ENCODE assay signal across 28 cellular contexts in the genomic region with DNA sequence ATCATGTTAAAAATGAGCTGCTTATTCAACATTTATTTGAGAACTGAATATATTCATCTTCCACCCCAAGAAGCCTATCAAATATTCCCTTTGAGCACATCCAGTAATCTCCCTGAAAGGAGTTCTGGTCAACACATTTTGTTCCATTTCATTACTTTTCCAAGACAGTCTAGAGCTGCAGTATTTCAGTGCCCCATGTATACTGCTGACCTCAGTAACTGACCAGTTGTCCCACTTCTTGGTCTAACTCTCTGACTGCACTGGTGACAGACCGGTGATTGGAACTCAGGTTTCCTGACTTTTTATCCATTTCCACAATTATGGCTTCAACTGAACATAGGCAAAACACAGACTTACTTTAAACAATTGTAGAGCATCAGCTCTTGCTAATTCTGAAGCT.
"Had no signal": no experiment of that assay in that cellular context is flagged by ENCODE, and none has a peak within 500 bp of the region (broad histone marks: within the 10 kb centered on the region; RNA-seq: fewer than 3 reads in every experiment).

No MANE protein-coding gene starts in this region.

- DNase-seq: naive thymus-derived CD8-positive, alpha-beta T cell; nephron progenitor cell; nucleus accumbens; pancreas; psoas muscle; right cardiac atrium; right lobe of liver; sigmoid colon; small intestine; spleen; stimulated activated CD4-positive, alpha-beta T cell treated with anti-CD3 and anti-CD28 coated beads, Interleukin-12 subunit alpha, Interleukin-12 subunit beta, amount 100 ng/mL, for 4 hours; stimulated activated CD4-positive, alpha-beta T cell treated with anti-CD3 and anti-CD28 coated beads, Interleukin-1b, Interleukin-23, amount 100 ng/mL, for 48 hours; stimulated activated CD4-positive, alpha-beta T cell treated with anti-CD3 and anti-CD28 coated beads, Interleukin-4, amount 100 ng/mL, for 1 hour; stimulated activated CD4-positive, alpha-beta T cell treated with anti-CD3 and anti-CD28 coated beads, Interleukin-4, amount 100 ng/mL, for 4 hours; stimulated activated CD8-positive, alpha-beta memory T cell treated with anti-CD3 and anti-CD28 coated beads, Interleukin-4, amount 100 ng/mL, for 48 hours; stimulated activated naive CD4-positive, alpha-beta T cell; stimulated activated naive CD8-positive, alpha-beta T cell treated with anti-CD3 and anti-CD28 coated beads, Interleukin-15, amount 100 ng/mL, for 72 hours; stimulated activated naive CD8-positive, alpha-beta T cell treated with anti-CD3 and anti-CD28 coated beads, Interleukin-15, Interleukin-2, amounts not matched to agents 100 U/mL and 50 U/mL, for 24 hours; substantia nigra; testis; tibial artery; transverse colon; upper lobe of right lung; uterus had no signal

- ATAC-seq: naive thymus-derived CD8-positive, alpha-beta T cell; natural killer cell treated with Interleukin-12 subunit alpha and Interleukin-12 subunit beta and Interleukin-15 and Interleukin-18, amount 100 ng/mL, for 72 hours; pancreas; psoas muscle; right cardiac atrium; right lobe of liver; stimulated activated memory B cell treated with anti-CD40 and anti-IgM and Interleukin-4, amounts not matched to agents 10 μg/mL and 1 μg/mL and 100 μg/mL, for 72 hours; stimulated activated naive CD8-positive, alpha-beta T cell treated with anti-CD3 and anti-CD28 coated beads, Interleukin-15, amount 100 ng/mL, for 72 hours; stimulated activated naive CD8-positive, alpha-beta T cell treated with anti-CD3 and anti-CD28 coated beads, Interleukin-15, Interleukin-2, amounts not matched to agents 100 U/mL and 50 U/mL, for 24 hours; upper lobe of right lung had no signal

- H3K4me3 ChIP-seq: pancreas, psoas muscle, right lobe of liver, sigmoid colon, spleen, suprapubic skin, testis, tibial artery, transverse colon, upper lobe of right lung, uterus had no signal

- H3K27ac ChIP-seq: neutrophil, pancreas, psoas muscle, right lobe of liver, sigmoid colon, spleen, suprapubic skin, testis, tibial artery, transverse colon, upper lobe of right lung, uterus had no signal

- H3K36me3 ChIP-seq: neutrophil, pancreas, sigmoid colon, spleen, suprapubic skin, tibial artery, transverse colon, upper lobe of right lung, uterus had no signal

- H3K9me3 ChIP-seq: neutrophil, pancreas, psoas muscle, right lobe of liver, suprapubic skin, testis, transverse colon, upper lobe of right lung, uterus had no signal

- H3K27me3 ChIP-seq: neutrophil, pancreas, right lobe of liver, sigmoid colon, spleen, suprapubic skin, testis, tibial artery, transverse colon, upper lobe of right lung had no signal

- FAIRE-seq: pancreas, small intestine had no signal

- H3K4me1 ChIP-seq: pancreas, psoas muscle, right lobe of liver, sigmoid colon, spleen, suprapubic skin, testis, tibial artery, transverse colon, upper lobe of right lung, uterus had no signal
